In the genomic region with DNA sequence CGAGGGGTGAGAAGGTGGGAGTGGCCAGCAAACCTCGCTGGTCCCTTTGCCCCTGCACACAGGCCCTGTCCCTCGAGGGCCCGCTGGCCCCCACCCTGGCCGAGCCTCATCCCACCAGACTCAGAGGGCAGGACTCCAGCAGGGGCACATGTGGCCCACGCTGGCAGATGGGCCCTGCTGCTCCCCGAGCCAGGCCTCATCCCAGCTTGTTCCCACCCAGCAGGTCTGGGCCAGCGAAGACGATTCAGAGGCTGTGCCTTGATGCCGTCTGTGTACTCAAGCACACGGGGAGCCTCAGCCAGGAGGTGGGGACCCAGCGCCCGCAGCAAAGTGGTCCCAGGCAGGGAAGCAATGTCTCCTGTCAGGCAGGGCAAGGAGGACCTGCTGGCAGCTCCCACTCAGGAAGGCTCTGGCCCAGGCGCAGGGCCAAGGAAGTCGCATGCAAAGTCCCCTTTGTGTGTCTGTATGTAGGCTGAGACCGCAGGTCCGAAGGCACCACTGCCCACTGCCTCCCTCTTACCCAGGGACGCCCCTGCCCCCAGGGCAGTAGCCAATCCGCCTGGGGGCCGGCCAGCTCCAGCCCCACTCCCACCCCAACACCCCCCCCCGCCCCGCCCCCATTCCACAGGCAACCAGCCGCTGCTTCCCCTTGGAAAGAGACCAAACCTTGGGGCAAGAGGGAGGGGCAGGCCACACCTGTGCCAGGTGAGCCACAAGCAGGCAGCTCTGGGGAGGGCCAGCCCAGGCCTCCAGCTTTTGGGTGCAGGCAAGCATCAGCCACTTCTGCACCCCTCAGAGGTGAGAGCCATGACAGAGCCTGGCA, we compare ENCODE assay signal across 1 cellular context.
TF ChIP-seq lines count a peak whose summit lies in the region.

No MANE protein-coding gene starts in this region.

TF ChIP-seq in H1, 55 proteins besides CTCF, POLR2A, EP300 and RAD21:
- TF ChIP-seq CBX8 (IDR thresholded peaks at IDR 0.05; ENCODE audit: borderline replicate concordance, low read depth, low read length) (no peak), HDAC6 (IDR thresholded peaks at IDR 0.05; ENCODE audit: low read depth, low read length) (no peak), TAF7 (optimal IDR thresholded peaks at IDR 0.05; ENCODE audit: borderline replicate concordance, low read depth, low read length) (no peak), KDM1A (IDR thresholded peaks at IDR 0.05; ENCODE audit: borderline replicate concordance, low read length) (no peak), BACH1 (IDR thresholded peaks at IDR 0.05; ENCODE audit: low read length) (no peak), TEAD4 (IDR thresholded peaks at IDR 0.05; ENCODE audit: low read depth, low read length) (no peak), JUN (IDR thresholded peaks at IDR 0.05; ENCODE audit: low read depth, low read length) (no peak), TCF12 (IDR thresholded peaks at IDR 0.05; ENCODE audit: low read depth, low read length) (no peak), KDM4A (IDR thresholded peaks at IDR 0.05; ENCODE audit: low read depth, low read length, severe bottlenecking) (no peak), CTBP2 (IDR thresholded peaks at IDR 0.05; ENCODE audit: borderline replicate concordance, insufficient read depth, insufficient read length, low read length) (no peak)
- TF ChIP-seq, protein P1, sequence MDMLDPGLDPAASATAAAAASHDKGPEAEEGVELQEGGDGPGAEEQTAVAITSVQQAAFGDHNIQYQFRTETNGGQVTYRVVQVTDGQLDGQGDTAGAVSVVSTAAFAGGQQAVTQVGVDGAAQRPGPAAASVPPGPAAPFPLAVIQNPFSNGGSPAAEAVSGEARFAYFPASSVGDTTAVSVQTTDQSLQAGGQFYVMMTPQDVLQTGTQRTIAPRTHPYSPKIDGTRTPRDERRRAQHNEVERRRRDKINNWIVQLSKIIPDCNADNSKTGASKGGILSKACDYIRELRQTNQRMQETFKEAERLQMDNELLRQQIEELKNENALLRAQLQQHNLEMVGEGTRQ (IDR thresholded peaks at IDR 0.05; ENCODE audit: low read length) = no peak
- TF ChIP-seq, protein P2, sequence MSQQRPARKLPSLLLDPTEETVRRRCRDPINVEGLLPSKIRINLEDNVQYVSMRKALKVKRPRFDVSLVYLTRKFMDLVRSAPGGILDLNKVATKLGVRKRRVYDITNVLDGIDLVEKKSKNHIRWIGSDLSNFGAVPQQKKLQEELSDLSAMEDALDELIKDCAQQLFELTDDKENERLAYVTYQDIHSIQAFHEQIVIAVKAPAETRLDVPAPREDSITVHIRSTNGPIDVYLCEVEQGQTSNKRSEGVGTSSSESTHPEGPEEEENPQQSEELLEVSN (IDR thresholded peaks at IDR 0.05) = no peak
- TF ChIP-seq, protein P3, sequence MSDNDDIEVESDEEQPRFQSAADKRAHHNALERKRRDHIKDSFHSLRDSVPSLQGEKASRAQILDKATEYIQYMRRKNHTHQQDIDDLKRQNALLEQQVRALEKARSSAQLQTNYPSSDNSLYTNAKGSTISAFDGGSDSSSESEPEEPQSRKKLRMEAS (IDR thresholded peaks at IDR 0.05) = no peak
- TF ChIP-seq, protein P4, sequence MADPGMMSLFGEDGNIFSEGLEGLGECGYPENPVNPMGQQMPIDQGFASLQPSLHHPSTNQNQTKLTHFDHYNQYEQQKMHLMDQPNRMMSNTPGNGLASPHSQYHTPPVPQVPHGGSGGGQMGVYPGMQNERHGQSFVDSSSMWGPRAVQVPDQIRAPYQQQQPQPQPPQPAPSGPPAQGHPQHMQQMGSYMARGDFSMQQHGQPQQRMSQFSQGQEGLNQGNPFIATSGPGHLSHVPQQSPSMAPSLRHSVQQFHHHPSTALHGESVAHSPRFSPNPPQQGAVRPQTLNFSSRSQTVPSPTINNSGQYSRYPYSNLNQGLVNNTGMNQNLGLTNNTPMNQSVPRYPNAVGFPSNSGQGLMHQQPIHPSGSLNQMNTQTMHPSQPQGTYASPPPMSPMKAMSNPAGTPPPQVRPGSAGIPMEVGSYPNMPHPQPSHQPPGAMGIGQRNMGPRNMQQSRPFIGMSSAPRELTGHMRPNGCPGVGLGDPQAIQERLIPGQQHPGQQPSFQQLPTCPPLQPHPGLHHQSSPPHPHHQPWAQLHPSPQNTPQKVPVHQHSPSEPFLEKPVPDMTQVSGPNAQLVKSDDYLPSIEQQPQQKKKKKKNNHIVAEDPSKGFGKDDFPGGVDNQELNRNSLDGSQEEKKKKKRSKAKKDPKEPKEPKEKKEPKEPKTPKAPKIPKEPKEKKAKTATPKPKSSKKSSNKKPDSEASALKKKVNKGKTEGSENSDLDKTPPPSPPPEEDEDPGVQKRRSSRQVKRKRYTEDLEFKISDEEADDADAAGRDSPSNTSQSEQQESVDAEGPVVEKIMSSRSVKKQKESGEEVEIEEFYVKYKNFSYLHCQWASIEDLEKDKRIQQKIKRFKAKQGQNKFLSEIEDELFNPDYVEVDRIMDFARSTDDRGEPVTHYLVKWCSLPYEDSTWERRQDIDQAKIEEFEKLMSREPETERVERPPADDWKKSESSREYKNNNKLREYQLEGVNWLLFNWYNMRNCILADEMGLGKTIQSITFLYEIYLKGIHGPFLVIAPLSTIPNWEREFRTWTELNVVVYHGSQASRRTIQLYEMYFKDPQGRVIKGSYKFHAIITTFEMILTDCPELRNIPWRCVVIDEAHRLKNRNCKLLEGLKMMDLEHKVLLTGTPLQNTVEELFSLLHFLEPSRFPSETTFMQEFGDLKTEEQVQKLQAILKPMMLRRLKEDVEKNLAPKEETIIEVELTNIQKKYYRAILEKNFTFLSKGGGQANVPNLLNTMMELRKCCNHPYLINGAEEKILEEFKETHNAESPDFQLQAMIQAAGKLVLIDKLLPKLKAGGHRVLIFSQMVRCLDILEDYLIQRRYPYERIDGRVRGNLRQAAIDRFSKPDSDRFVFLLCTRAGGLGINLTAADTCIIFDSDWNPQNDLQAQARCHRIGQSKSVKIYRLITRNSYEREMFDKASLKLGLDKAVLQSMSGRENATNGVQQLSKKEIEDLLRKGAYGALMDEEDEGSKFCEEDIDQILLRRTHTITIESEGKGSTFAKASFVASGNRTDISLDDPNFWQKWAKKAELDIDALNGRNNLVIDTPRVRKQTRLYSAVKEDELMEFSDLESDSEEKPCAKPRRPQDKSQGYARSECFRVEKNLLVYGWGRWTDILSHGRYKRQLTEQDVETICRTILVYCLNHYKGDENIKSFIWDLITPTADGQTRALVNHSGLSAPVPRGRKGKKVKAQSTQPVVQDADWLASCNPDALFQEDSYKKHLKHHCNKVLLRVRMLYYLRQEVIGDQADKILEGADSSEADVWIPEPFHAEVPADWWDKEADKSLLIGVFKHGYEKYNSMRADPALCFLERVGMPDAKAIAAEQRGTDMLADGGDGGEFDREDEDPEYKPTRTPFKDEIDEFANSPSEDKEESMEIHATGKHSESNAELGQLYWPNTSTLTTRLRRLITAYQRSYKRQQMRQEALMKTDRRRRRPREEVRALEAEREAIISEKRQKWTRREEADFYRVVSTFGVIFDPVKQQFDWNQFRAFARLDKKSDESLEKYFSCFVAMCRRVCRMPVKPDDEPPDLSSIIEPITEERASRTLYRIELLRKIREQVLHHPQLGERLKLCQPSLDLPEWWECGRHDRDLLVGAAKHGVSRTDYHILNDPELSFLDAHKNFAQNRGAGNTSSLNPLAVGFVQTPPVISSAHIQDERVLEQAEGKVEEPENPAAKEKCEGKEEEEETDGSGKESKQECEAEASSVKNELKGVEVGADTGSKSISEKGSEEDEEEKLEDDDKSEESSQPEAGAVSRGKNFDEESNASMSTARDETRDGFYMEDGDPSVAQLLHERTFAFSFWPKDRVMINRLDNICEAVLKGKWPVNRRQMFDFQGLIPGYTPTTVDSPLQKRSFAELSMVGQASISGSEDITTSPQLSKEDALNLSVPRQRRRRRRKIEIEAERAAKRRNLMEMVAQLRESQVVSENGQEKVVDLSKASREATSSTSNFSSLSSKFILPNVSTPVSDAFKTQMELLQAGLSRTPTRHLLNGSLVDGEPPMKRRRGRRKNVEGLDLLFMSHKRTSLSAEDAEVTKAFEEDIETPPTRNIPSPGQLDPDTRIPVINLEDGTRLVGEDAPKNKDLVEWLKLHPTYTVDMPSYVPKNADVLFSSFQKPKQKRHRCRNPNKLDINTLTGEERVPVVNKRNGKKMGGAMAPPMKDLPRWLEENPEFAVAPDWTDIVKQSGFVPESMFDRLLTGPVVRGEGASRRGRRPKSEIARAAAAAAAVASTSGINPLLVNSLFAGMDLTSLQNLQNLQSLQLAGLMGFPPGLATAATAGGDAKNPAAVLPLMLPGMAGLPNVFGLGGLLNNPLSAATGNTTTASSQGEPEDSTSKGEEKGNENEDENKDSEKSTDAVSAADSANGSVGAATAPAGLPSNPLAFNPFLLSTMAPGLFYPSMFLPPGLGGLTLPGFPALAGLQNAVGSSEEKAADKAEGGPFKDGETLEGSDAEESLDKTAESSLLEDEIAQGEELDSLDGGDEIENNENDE (IDR thresholded peaks at IDR 0.05; ENCODE audit: insufficient replicate concordance, low read length) = no peak
